1 cellular context compared by ENCODE assay signal in genomic region chr7:45123913-45124312, GRCh38.
TF ChIP-seq lines count a peak whose summit lies in the region.

No MANE protein-coding gene starts in this region.

TF ChIP-seq in HepG2, 621 proteins besides CTCF, POLR2A, EP300 and RAD21:
- TF ChIP-seq HOXA7 (CRISPR knock-in tag; IDR thresholded peaks at IDR 0.05): no peak
- TF ChIP-seq ZNF687 (CRISPR knock-in tag; IDR thresholded peaks at IDR 0.05): 0 out of 2 replicates have a peak, but pooled peaks have one; percentile 2
